ENCODE assay signal across 1 cellular context in genomic region chr15:63010920-63011693, GRCh38.
TF ChIP-seq lines count a peak whose summit lies in the region.

No MANE protein-coding gene starts in this region.

TF ChIP-seq in HepG2, 621 proteins besides CTCF, POLR2A, EP300 and RAD21 (continued from another document and continues in another):
- TF ChIP-seq LRRFIP1 (CRISPR knock-in tag; conservative IDR thresholded peaks at IDR 0.05) = no peak
- peak; percentile 59; the same call in 1 of the 2 replicates for TF ChIP-seq HOMEZ (CRISPR knock-in tag; IDR thresholded peaks at IDR 0.05; ENCODE audit: low read depth)
- TF ChIP-seq HNF4G (IDR thresholded peaks at IDR 0.05; ENCODE audit: borderline replicate concordance, low read depth, low read length) = peak; percentile 100
- TF ChIP-seq HNF4G (CRISPR knock-in tag; IDR thresholded peaks at IDR 0.05; ENCODE audit: borderline replicate concordance, low read depth) = peak; percentile 97; the same call in 1 of the 2 replicates
- TF ChIP-seq THAP8 (CRISPR knock-in tag; IDR thresholded peaks at IDR 0.05; ENCODE audit: borderline replicate concordance) = no peak
- no peak for TF ChIP-seq NONO (IDR thresholded peaks at IDR 0.05)
- peak; percentile 74 for TF ChIP-seq NONO (CRISPR knock-in tag; conservative IDR thresholded peaks at IDR 0.05)
- no peak for TF ChIP-seq ZNF326 (CRISPR knock-in tag; IDR thresholded peaks at IDR 0.05; ENCODE audit: borderline replicate concordance)
- peak; percentile 84 for TF ChIP-seq MED1 (CRISPR knock-in tag; IDR thresholded peaks at IDR 0.05)
- TF ChIP-seq SAFB2 (CRISPR knock-in tag; IDR thresholded peaks at IDR 0.05; ENCODE audit: borderline replicate concordance, low read depth) = no peak
- no peak for TF ChIP-seq NBN (conservative IDR thresholded peaks at IDR 0.05)
- TF ChIP-seq SOX5 (CRISPR knock-in tag; IDR thresholded peaks at IDR 0.05; ENCODE audit: borderline replicate concordance) = peak; percentile 70
- TF ChIP-seq BCL6 (CRISPR knock-in tag; IDR thresholded peaks at IDR 0.05) = peak; percentile 73
- peak; percentile 60; the same call in 1 of the 2 replicates for TF ChIP-seq ZNF124 (CRISPR knock-in tag; IDR thresholded peaks at IDR 0.05)
- TF ChIP-seq MXD4 (CRISPR knock-in tag; IDR thresholded peaks at IDR 0.05) = no peak
- peak; percentile 75; the same call in 1 of the 2 replicates for TF ChIP-seq EHMT2 (IDR thresholded peaks at IDR 0.05; ENCODE audit: borderline replicate concordance, low read depth, low read length)
- no peak for TF ChIP-seq ZNF709 (CRISPR knock-in tag; IDR thresholded peaks at IDR 0.05)
- TF ChIP-seq DNMT3B (CRISPR knock-in tag; conservative IDR thresholded peaks at IDR 0.05) = no peak
- TF ChIP-seq CEBPG (CRISPR knock-in tag; IDR thresholded peaks at IDR 0.05) = peak; percentile 46; the same call in 1 of the 2 replicates
- TF ChIP-seq CBX1 (IDR thresholded peaks at IDR 0.05; ENCODE audit: low read depth) = no peak
- TF ChIP-seq ZNF414 (CRISPR knock-in tag; IDR thresholded peaks at IDR 0.05) = peak; percentile 61; the same call in 1 of the 2 replicates
- TF ChIP-seq SCMH1 (CRISPR knock-in tag; IDR thresholded peaks at IDR 0.05; ENCODE audit: borderline replicate concordance) = no peak
- TF ChIP-seq SNAPC4 (CRISPR knock-in tag; IDR thresholded peaks at IDR 0.05) = no peak
- TF ChIP-seq FOXA3 (CRISPR knock-in tag; IDR thresholded peaks at IDR 0.05) = peak; percentile 66; the same call in 1 of the 2 replicates
- TF ChIP-seq ZSCAN29 (CRISPR knock-in tag; conservative IDR thresholded peaks at IDR 0.05) = no peak
- TF ChIP-seq ZNF646 (CRISPR knock-in tag; IDR thresholded peaks at IDR 0.05) = no peak
- no peak for TF ChIP-seq KLF9 (CRISPR knock-in tag; IDR thresholded peaks at IDR 0.05; ENCODE audit: low read depth)
- no peak for TF ChIP-seq MAZ (IDR thresholded peaks at IDR 0.05; ENCODE audit: borderline replicate concordance, low read depth, low read length)
- TF ChIP-seq MAZ (CRISPR knock-in tag; IDR thresholded peaks at IDR 0.05; ENCODE audit: low read depth) = no peak; the same call in 1 of the 2 replicates
- peak; percentile 65; the same call in 1 of the 2 replicates for TF ChIP-seq ZNF317 (CRISPR knock-in tag; IDR thresholded peaks at IDR 0.05)
- TF ChIP-seq TOE1 (CRISPR knock-in tag; IDR thresholded peaks at IDR 0.05) = no peak
